14 cellular contexts compared by ENCODE assay signal in the genomic region with DNA sequence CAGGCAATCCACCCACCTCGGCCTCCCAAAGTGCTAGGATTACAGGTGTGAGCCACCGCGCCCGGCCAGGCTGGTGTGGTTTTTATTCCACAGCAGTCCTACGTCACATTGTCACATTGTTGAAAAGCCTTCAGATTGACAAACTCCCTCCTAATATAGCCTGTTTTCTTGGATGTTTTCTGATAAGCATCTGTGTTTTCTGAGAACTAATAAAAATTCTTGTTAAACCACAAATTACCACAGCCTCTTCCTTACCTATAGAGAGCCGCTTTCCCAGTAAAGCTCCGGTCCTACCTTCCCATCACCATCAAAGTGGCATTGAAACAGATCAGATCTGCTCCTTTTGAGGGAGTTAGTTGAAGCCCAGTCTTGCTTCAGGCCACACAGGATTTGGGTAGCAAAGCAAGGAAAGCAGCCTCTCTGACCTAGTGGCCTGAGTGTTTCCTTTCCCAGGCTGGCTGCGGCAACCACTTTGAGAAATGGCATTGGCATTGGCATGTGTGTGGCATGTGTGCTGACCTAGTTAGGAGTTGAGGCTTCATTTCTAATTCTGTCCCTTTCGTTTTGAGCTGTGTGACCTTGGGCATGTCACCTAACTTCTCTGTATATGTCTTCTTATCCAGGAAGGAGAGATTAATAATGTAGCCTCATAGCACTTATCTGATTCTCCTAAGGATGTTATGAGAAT. TPM values are rescaled to one million over a fixed set of nuclear protein-coding genes. Genes with fewer than 3 reads are reported as not detected.
A peak's percentile ranks its signal among the peaks of the same experiment; 100 is the strongest.
DNase-seq lines count a peak whose midpoint lies in the region; ATAC-seq and TF ChIP-seq lines count a peak whose summit lies in the region.
"Had no signal": no experiment of that assay in that cellular context is flagged by ENCODE, and none has a peak within 500 bp of the region (broad histone marks: within the 10 kb centered on the region; RNA-seq: fewer than 3 reads in every experiment).

No MANE protein-coding gene starts in this region.

- CTCF ChIA-PET in PC-3 (lab: Charles Lee): no interaction called here

- H3K79me2 ChIP-seq in PC-3 (ENCODE audit: low read length): no peaks in the 10 kb centered on the region
- peaks cover 29% of the 10 kb centered on the region for H3K79me2 ChIP-seq in fibroblast of lung (ENCODE audit: control insufficient read depth, insufficient read depth, low read length)

- WGBS in psoas muscle, 3 donors: 61 to 74% (median 67%) methylated on average over 9 of the region's 9 CpGs

- H3K4me2 ChIP-seq in BLaER1 (peak overlapping the region; percentile 94), PC-3 (ENCODE audit: low read length) (no peak overlapping the region), fibroblast of lung (ENCODE audit: extremely low read depth, insufficient read depth, low read length) (peak overlapping the region; percentile 11)

- no peaks in the 10 kb centered on the region for H3F3A ChIP-seq in PC-3 (ENCODE audit: low read length, unreplicated experiment)

- H3K36me3 ChIP-seq in BLaER1 (no peaks in the 10 kb centered on the region), PC-3 (ENCODE audit: low read depth, low read length) (no peaks in the 10 kb centered on the region), fibroblast of lung (ENCODE audit: control insufficient read depth, insufficient read depth, low read length) (no peaks in the 10 kb centered on the region), psoas muscle (ENCODE audit: insufficient read depth in 1 of 2, low read depth in 1 of 2) (no peaks in the 10 kb centered on the region)

- intact Hi-C loops in PC-3 (cut with micrococcal nuclease) (no loop called here), psoas muscle (cut with DNase I) (loop anchor here in 1 of 2 donors (5.0 kb wide), 1 partner anchor 58 kb away; the partner anchor contains the start of gene SERINC3)

- H3K9me3 ChIP-seq in BLaER1: no peaks in the 10 kb centered on the region
- no peaks in the 10 kb centered on the region for H3K9me3 ChIP-seq in PC-3 (ENCODE audit: low read length)
- no peaks in the 10 kb centered on the region for H3K9me3 ChIP-seq in fibroblast of lung (ENCODE audit: control insufficient read depth, insufficient read depth, low read depth, low read length)
- H3K9me3 ChIP-seq in psoas muscle: no peaks in the 10 kb centered on the region

- no peaks in the 10 kb centered on the region for H3K27me3 ChIP-seq in BLaER1
- no peaks in the 10 kb centered on the region for H3K27me3 ChIP-seq in PC-3 (ENCODE audit: low read length)
- no peaks in the 10 kb centered on the region for H3K27me3 ChIP-seq in fibroblast of lung (ENCODE audit: control insufficient read depth, insufficient read depth, low read length)
- no peaks in the 10 kb centered on the region for H3K27me3 ChIP-seq in psoas muscle (ENCODE audit: insufficient read depth in 3 of 3, low read length in 2 of 3)

- POLR2A ChIA-PET in PC-3 (lab: Charles Lee; ENCODE audit: unreplicated experiment): no interaction called here

- H3K9ac ChIP-seq in BLaER1 (no peak overlapping the region), PC-3 (ENCODE audit: low read length) (no peak overlapping the region), fibroblast of lung (ENCODE audit: insufficient read depth, low read length) (no peak overlapping the region)

- H3K27ac ChIP-seq in BLaER1 (peak overlapping the region; percentile 11; the same call in 1 of the 2 replicates), PC-3 (ENCODE audit: low read length) (peak overlapping the region; percentile 16; the same call in 1 of the 2 replicates), fibroblast of lung (ENCODE audit: insufficient read depth, low read length) (peak overlapping the region; percentile 8), psoas muscle (peak overlapping the region; percentile 96)

- H3K4me1 ChIP-seq in BLaER1: peaks cover 84% of the 10 kb centered on the region
- H3K4me1 ChIP-seq in PC-3 (ENCODE audit: insufficient read depth, low read length): peaks cover 31% of the 10 kb centered on the region
- peaks cover 21% of the 10 kb centered on the region for H3K4me1 ChIP-seq in fibroblast of lung (ENCODE audit: control insufficient read depth, extremely low read depth, insufficient read depth, low read length)
- H3K4me1 ChIP-seq in psoas muscle: peaks cover 59% of the 10 kb centered on the region

- peak; percentile 21; the same call in 1 of the 2 replicates for ATAC-seq in PC-3
- peak; percentile 57 to 71 (median 65) for ATAC-seq in psoas muscle
- no peak for ATAC-seq in HG03457 (IDR thresholded peaks at IDR 0.05; ENCODE audit: unreplicated experiment)
- ATAC-seq: HCT116 had no signal

- TF ChIP-seq CTCF in PC-3 (conservative IDR thresholded peaks at IDR 0.05; ENCODE audit: low read depth, low read length) (no peak), fibroblast of lung (conservative IDR thresholded peaks at IDR 0.05 in 1 of 2, IDR thresholded peaks at IDR 0.05 in 1 of 2; ENCODE audit: low read depth in 1 of 2, low read length in 2 of 2) (no peak), psoas muscle (IDR thresholded peaks at IDR 0.05) (no peak)

- H3K4me3 ChIP-seq in BLaER1 (no peak overlapping the region), PC-3 (ENCODE audit: low read length) (no peak overlapping the region), fibroblast of lung (replicated peaks in 1 of 4; ENCODE audit: control extremely low read depth in 1 of 4, insufficient read depth in 1 of 4, low read depth in 3 of 4, low read length in 4 of 4) (no peak overlapping the region), psoas muscle (no peak overlapping the region)
- H3K4me3 ChIP-seq: skin epidermis had no signal

- no peaks in the 10 kb centered on the region for H3K9me2 ChIP-seq in PC-3 (replicated peaks; ENCODE audit: low read length)

- H4K20me1 ChIP-seq in BLaER1 (no peaks in the 10 kb centered on the region), PC-3 (ENCODE audit: low read length) (no peaks in the 10 kb centered on the region), fibroblast of lung (ENCODE audit: control insufficient read depth, extremely low read depth, insufficient read depth, low read length) (no peaks in the 10 kb centered on the region)

- BruUV-seq in PC-3 (replicated peaks; lab: Mats Ljungman, UMichigan): no TSS peak

- DNase-seq in PC-3 (peak; percentile 66), fibroblast of lung (ENCODE audit: low read depth in 2 of 2) (no peak), psoas muscle (peak; percentile 36 to 63), D341Med (ENCODE audit: low spot score) (no peak)
- DNase-seq in activated effector memory CD4-positive, alpha-beta T cell treated with Interleukin-2 at 50 U/mL for 16 hours: no peak
- no peak for DNase-seq in activated CD8-positive, alpha-beta memory T cell treated with anti-CD3 and anti-CD28 coated beads, Interleukin-2, amount 50 U/mL, for 4 hours
- DNase-seq: activated CD4-positive, alpha-beta T cell treated with anti-CD3 and anti-CD28 coated beads for 48 hours; DND-41; NCI-H1417 treated with DMSO at 0.1 percent for 48 hours; NCI-H748 treated with DMSO at 0.1 percent for 48 hours had no signal

- H2AFZ ChIP-seq in PC-3 (ENCODE audit: low read length) (no peak overlapping the region), fibroblast of lung (ENCODE audit: low read length) (no peak overlapping the region)

RNA-seq across cellular contexts. Expression of gene PKIG, which starts 1.7 kb away (rescaled TPM):
- total RNA-seq in PC-3 (2014; rRNA removed): 47.5 and 49.2 TPM in 2 replicates
- 140 and 234 TPM in 2 replicates for total RNA-seq in fibroblast of lung
- 132 and 192 TPM in 2 replicates for polyA plus RNA-seq in fibroblast of lung
- polyA plus RNA-seq in fibroblast of lung (2012): 142 and 224 TPM in 2 replicates
- 109 and 149 TPM in 2 replicates for polyA minus RNA-seq in fibroblast of lung (ENCODE audit: low replicate concordance)
- total RNA-seq in psoas muscle: 100 to 1,000 TPM in 2 of 4 donors, 10 to 100 TPM in 2; 35.2 to 110 (median 88.3) TPM
- 100 to 1,000 TPM in 2 of 3 donors, 10 to 100 TPM in 1; 33.5 to 134 (median 108) TPM for polyA plus RNA-seq in psoas muscle

RNA-seq across cellular contexts. Expression of gene SERINC3, which starts 58.9 kb away (rescaled TPM):
- total RNA-seq in PC-3 (2014; rRNA removed): 75.4 and 92.6 TPM in 2 replicates
- 107 and 120 TPM in 2 replicates for total RNA-seq in fibroblast of lung
- 194 and 238 TPM in 2 replicates for polyA plus RNA-seq in fibroblast of lung
- 83.7 and 104 TPM in 2 replicates for polyA plus RNA-seq in fibroblast of lung (2012)
- polyA minus RNA-seq in fibroblast of lung (ENCODE audit: low replicate concordance): 240 and 260 TPM in 2 replicates
- 100 to 1,000 TPM in 2 of 4 donors, 10 to 100 TPM in 2; 89.5 to 104 (median 97.8) TPM for total RNA-seq in psoas muscle
- 10 to 100 TPM; 35.6 to 89.2 (median 36.3) TPM for polyA plus RNA-seq in psoas muscle

Comparison
In these comparisons a context has a peak if more than half of its experiments do, and no peak if none do; other contexts are left out.
1. H3K27ac ChIP-seq: peak in every context shown above with its lines; median percentile 96 in psoas muscle; 16 in PC-3; 11 in BLaER1; 8 in fibroblast of lung.
2. DNase-seq: peak in PC-3 (single experiment) and psoas muscle (2 of 2); none in fibroblast of lung (0 of 2), activated effector memory CD4-positive, alpha-beta T cell treated with Interleukin-2 at 50 U/mL for 16 hours (single experiment), activated CD8-positive, alpha-beta memory T cell treated with anti-CD3 and anti-CD28 coated beads, Interleukin-2, amount 50 U/mL, for 4 hours (single experiment) and D341Med (single experiment).